1 cellular context compared by ENCODE assay signal in genomic region chr1:61085191-61086086, GRCh38.
TF ChIP-seq lines count a peak whose summit lies in the region.

No MANE protein-coding gene starts in this region.

TF ChIP-seq in HepG2, 621 proteins besides CTCF, POLR2A, EP300 and RAD21:
- TF ChIP-seq ASH2L (IDR thresholded peaks at IDR 0.05; ENCODE audit: insufficient read length, low read depth, low read length), result peak; percentile 29
- TF ChIP-seq ZNF382 (CRISPR knock-in tag; IDR thresholded peaks at IDR 0.05; ENCODE audit: borderline replicate concordance), result no peak
- no peak for TF ChIP-seq ZFP90 (CRISPR knock-in tag; IDR thresholded peaks at IDR 0.05; ENCODE audit: borderline replicate concordance)
- peak; percentile 34; the same call in 1 of the 2 replicates for TF ChIP-seq RBFOX2 (IDR thresholded peaks at IDR 0.05; ENCODE audit: low read depth, low read length)
